Comparison of ENCODE assay signal across 10 cellular contexts in genomic region chr20:24289737-24290481, GRCh38.
A peak's percentile ranks its signal among the peaks of the same experiment; 100 is the strongest.
DNase-seq lines count a peak whose midpoint lies in the region; ATAC-seq and TF ChIP-seq lines count a peak whose summit lies in the region.
"Had no signal": no experiment of that assay in that cellular context is flagged by ENCODE, and none has a peak within 500 bp of the region (broad histone marks: within the 10 kb centered on the region; RNA-seq: fewer than 3 reads in every experiment).

No MANE protein-coding gene starts in this region.

- H3K27ac ChIP-seq in upper lobe of right lung (no peak overlapping the region), esophagus squamous epithelium (no peak overlapping the region), vagina (no peak overlapping the region)

- peak; percentile 24 for DNase-seq in stimulated activated CD4-positive, alpha-beta T cell treated with anti-CD3 and anti-CD28 coated beads, Interleukin-15, amount 100 ng/mL, for 24 hours
- no peak for DNase-seq in stimulated activated CD4-positive, alpha-beta T cell treated with anti-CD3 and anti-CD28 coated beads, Interleukin-4, amount 100 ng/mL, for 24 hours
- DNase-seq in NOMO-1 (lab: John Stamatoyannopoulos, UW; ENCODE audit: unreplicated experiment in 2 of 2) (peak; percentile 89 to 91), upper lobe of right lung (no peak), esophagus squamous epithelium (lab: John Stamatoyannopoulos, UW) (no peak), ureter (ENCODE audit: low spot score) (no peak), vagina (ENCODE audit: extremely low spot score in 2 of 2) (no peak)
- DNase-seq in activated naive CD8-positive, alpha-beta T cell treated with anti-CD3 and anti-CD28 coated beads, Interleukin-2, amount 50 U/mL, for 24 hours: peak; percentile 6
- DNase-seq: naive B cell, NCI-H748 treated with DMSO at 0.1 percent for 48 hours had no signal

- H3K36me3 ChIP-seq in upper lobe of right lung (no peaks in the 10 kb centered on the region), esophagus squamous epithelium (no peaks in the 10 kb centered on the region), vagina (no peaks in the 10 kb centered on the region)

- intact Hi-C loops in upper lobe of right lung (cut with DNase I) (no loop called here), esophagus squamous epithelium (cut with DNase I) (no loop called here), vagina (cut with DNase I) (no loop called here)

- H3K9me3 Mint-ChIP-seq in activated naive CD8-positive, alpha-beta T cell treated with anti-CD3 and anti-CD28 coated beads, Interleukin-2, amount 50 U/mL, for 24 hours: peaks cover 6% of the 10 kb centered on the region

- no peak overlapping the region for H3K4me3 Mint-ChIP-seq in activated naive CD8-positive, alpha-beta T cell treated with anti-CD3 and anti-CD28 coated beads, Interleukin-2, amount 50 U/mL, for 24 hours

- H3K9me3 ChIP-seq in upper lobe of right lung (no peaks in the 10 kb centered on the region), esophagus squamous epithelium (no peaks in the 10 kb centered on the region), vagina (no peaks in the 10 kb centered on the region)

- H3K27me3 ChIP-seq in upper lobe of right lung (no peaks in the 10 kb centered on the region), esophagus squamous epithelium (no peaks in the 10 kb centered on the region), vagina (no peaks in the 10 kb centered on the region)

- H3K27ac Mint-ChIP-seq in activated naive CD8-positive, alpha-beta T cell treated with anti-CD3 and anti-CD28 coated beads, Interleukin-2, amount 50 U/mL, for 24 hours: peak overlapping the region; percentile 37
- H3K27ac Mint-ChIP-seq: naive B cell had no signal

- WGBS in esophagus squamous epithelium, 2 donors: 38 to 39% methylated on average over 6 to 7 of the region's 7 CpGs

- no peaks in the 10 kb centered on the region for H3K36me3 Mint-ChIP-seq in activated naive CD8-positive, alpha-beta T cell treated with anti-CD3 and anti-CD28 coated beads, Interleukin-2, amount 50 U/mL, for 24 hours (ENCODE audit: low read depth)
- H3K36me3 Mint-ChIP-seq: naive B cell had no signal

- H3K4me1 ChIP-seq in upper lobe of right lung (no peaks in the 10 kb centered on the region), esophagus squamous epithelium (no peaks in the 10 kb centered on the region), vagina (no peaks in the 10 kb centered on the region)

- ATAC-seq in activated naive CD8-positive, alpha-beta T cell treated with anti-CD3 and anti-CD28 coated beads, Interleukin-2, amount 50 U/mL, for 24 hours: peak; percentile 46
- peak; percentile 41 for ATAC-seq in upper lobe of right lung

- H3K4me1 Mint-ChIP-seq in activated naive CD8-positive, alpha-beta T cell treated with anti-CD3 and anti-CD28 coated beads, Interleukin-2, amount 50 U/mL, for 24 hours: peaks cover 24% of the 10 kb centered on the region

- H3K4me3 ChIP-seq in upper lobe of right lung (no peak overlapping the region), esophagus squamous epithelium (no peak overlapping the region), vagina (no peak overlapping the region)

- H3K27me3 Mint-ChIP-seq in activated naive CD8-positive, alpha-beta T cell treated with anti-CD3 and anti-CD28 coated beads, Interleukin-2, amount 50 U/mL, for 24 hours: no peaks in the 10 kb centered on the region

- TF ChIP-seq POLR2A in esophagus squamous epithelium (IDR thresholded peaks at IDR 0.05) (no peak), vagina (IDR thresholded peaks at IDR 0.05) (no peak)

- TF ChIP-seq CTCF in upper lobe of right lung (IDR thresholded peaks at IDR 0.05): no peak
- TF ChIP-seq CTCF in esophagus squamous epithelium (IDR thresholded peaks at IDR 0.05): no peak
- TF ChIP-seq CTCF in vagina (IDR thresholded peaks at IDR 0.05): no peak

Comparison
In these comparisons a context has a peak if more than half of its experiments do, and no peak if none do; other contexts are left out.
1. DNase-seq: peak in stimulated activated CD4-positive, alpha-beta T cell treated with anti-CD3 and anti-CD28 coated beads, Interleukin-15, amount 100 ng/mL, for 24 hours (single experiment), NOMO-1 (2 of 2) and activated naive CD8-positive, alpha-beta T cell treated with anti-CD3 and anti-CD28 coated beads, Interleukin-2, amount 50 U/mL, for 24 hours (single experiment); none in stimulated activated CD4-positive, alpha-beta T cell treated with anti-CD3 and anti-CD28 coated beads, Interleukin-4, amount 100 ng/mL, for 24 hours (single experiment), upper lobe of right lung (single experiment), esophagus squamous epithelium (single experiment), ureter (single experiment) and vagina (0 of 2).